1 cellular context compared by ENCODE assay signal in the genomic region with DNA sequence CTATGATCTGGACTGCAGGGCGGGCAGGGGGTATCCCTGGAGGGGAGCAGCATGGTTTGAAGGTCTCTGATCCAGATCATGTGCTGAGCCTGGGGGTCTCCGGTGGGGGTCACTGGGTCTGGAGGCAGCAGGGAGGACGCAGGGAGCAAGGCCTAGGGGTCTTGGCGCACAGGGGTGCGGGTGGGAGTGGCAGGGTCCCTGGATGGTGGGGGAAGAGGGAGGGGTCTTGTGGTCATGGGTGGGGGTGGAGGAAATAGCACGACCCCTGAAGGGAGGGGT.
TF ChIP-seq lines count a peak whose summit lies in the region.

No MANE protein-coding gene starts in this region.

TF ChIP-seq in WTC11, 78 proteins besides CTCF, POLR2A, EP300 and RAD21 (continued from another document):
- TF ChIP-seq, protein P1, sequence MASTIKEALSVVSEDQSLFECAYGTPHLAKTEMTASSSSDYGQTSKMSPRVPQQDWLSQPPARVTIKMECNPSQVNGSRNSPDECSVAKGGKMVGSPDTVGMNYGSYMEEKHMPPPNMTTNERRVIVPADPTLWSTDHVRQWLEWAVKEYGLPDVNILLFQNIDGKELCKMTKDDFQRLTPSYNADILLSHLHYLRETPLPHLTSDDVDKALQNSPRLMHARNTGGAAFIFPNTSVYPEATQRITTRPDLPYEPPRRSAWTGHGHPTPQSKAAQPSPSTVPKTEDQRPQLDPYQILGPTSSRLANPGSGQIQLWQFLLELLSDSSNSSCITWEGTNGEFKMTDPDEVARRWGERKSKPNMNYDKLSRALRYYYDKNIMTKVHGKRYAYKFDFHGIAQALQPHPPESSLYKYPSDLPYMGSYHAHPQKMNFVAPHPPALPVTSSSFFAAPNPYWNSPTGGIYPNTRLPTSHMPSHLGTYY (CRISPR knock-in tag; IDR thresholded peaks at IDR 0.05): no peak
- TF ChIP-seq PRRX2 (CRISPR knock-in tag; IDR thresholded peaks at IDR 0.05): no peak
- TF ChIP-seq, protein P2, sequence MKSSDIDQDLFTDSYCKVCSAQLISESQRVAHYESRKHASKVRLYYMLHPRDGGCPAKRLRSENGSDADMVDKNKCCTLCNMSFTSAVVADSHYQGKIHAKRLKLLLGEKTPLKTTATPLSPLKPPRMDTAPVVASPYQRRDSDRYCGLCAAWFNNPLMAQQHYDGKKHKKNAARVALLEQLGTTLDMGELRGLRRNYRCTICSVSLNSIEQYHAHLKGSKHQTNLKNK (CRISPR knock-in tag; IDR thresholded peaks at IDR 0.05): no peak
- TF ChIP-seq, protein P3, sequence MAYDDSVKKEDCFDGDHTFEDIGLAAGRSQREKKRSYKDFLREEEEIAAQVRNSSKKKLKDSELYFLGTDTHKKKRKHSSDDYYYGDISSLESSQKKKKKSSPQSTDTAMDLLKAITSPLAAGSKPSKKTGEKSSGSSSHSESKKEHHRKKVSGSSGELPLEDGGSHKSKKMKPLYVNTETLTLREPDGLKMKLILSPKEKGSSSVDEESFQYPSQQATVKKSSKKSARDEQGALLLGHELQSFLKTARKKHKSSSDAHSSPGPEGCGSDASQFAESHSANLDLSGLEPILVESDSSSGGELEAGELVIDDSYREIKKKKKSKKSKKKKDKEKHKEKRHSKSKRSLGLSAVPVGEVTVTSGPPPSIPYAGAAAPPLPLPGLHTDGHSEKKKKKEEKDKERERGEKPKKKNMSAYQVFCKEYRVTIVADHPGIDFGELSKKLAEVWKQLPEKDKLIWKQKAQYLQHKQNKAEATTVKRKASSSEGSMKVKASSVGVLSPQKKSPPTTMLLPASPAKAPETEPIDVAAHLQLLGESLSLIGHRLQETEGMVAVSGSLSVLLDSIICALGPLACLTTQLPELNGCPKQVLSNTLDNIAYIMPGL (CRISPR knock-in tag; IDR thresholded peaks at IDR 0.05): no peak
TF ChIP-seq in WTC11: peak in this region for 0.
